In genomic region chr5:137310051-137310730, GRCh38 we compare ENCODE assay signal across 12 cellular contexts.
A peak's percentile ranks its signal among the peaks of the same experiment; 100 is the strongest.
DNase-seq lines count a peak whose midpoint lies in the region; ATAC-seq, FAIRE-seq and TF ChIP-seq lines count a peak whose summit lies in the region.
"Had no signal": no experiment of that assay in that cellular context is flagged by ENCODE, and none has a peak within 500 bp of the region (broad histone marks: within the 10 kb centered on the region; RNA-seq: fewer than 3 reads in every experiment).

No MANE protein-coding gene starts in this region.

- intact Hi-C loops in Caco-2 (cut with micrococcal nuclease; ENCODE audit: unreplicated experiment): no loop called here
- intact Hi-C loops in body of pancreas (cut with DNase I): no loop called here

- CTCF ChIA-PET in Caco-2 (lab: Charles Lee): no interaction called here

- BruUV-seq in Caco-2 (replicated peaks; lab: Mats Ljungman, UMichigan): no TSS peak

- H3K27ac Mint-ChIP-seq in Caco-2 (ENCODE audit: unreplicated experiment): no peak overlapping the region
- H3K27ac Mint-ChIP-seq: T-helper 17 cell had no signal

- no peak overlapping the region for H3K4me3 Mint-ChIP-seq in Caco-2 (ENCODE audit: unreplicated experiment)
- H3K4me3 Mint-ChIP-seq: T-helper 17 cell had no signal

- no peaks in the 10 kb centered on the region for H3K36me3 ChIP-seq in Caco-2 (ENCODE audit: control insufficient read depth, insufficient read depth, low read length)
- no peaks in the 10 kb centered on the region for H3K36me3 ChIP-seq in body of pancreas (replicated peaks in 1 of 2; ENCODE audit: insufficient read depth in 1 of 2, low read depth in 2 of 2)

- H3K4me1 ChIP-seq in Caco-2 (no peaks in the 10 kb centered on the region), body of pancreas (peaks cover 14% of the 10 kb centered on the region)

- H3K4me1 Mint-ChIP-seq in Caco-2 (ENCODE audit: low read depth, unreplicated experiment): no peaks in the 10 kb centered on the region
- H3K4me1 Mint-ChIP-seq: T-helper 17 cell had no signal

- no peaks in the 10 kb centered on the region for H3K9me3 Mint-ChIP-seq in Caco-2 (ENCODE audit: unreplicated experiment)

- no peak overlapping the region for H3K27ac ChIP-seq in body of pancreas

- TF ChIP-seq CTCF in astrocyte of the spinal cord (IDR thresholded peaks at IDR 0.05; ENCODE audit: low read depth, low read length) (no peak), Caco-2 (IDR thresholded peaks at IDR 0.05; ENCODE audit: insufficient read depth in 1 of 2, low read depth in 1 of 2, low read length in 1 of 2, severe bottlenecking in 1 of 2, unreplicated experiment in 1 of 2) (no peak), body of pancreas (IDR thresholded peaks at IDR 0.05) (no peak)

- WGBS in body of pancreas, 2 donors: 75 to 89% methylated on average over 5 of the region's 5 CpGs

- TF ChIP-seq POLR2A in body of pancreas (IDR thresholded peaks at IDR 0.05): no peak

- no peaks in the 10 kb centered on the region for H3K36me3 Mint-ChIP-seq in Caco-2 (ENCODE audit: insufficient read depth, unreplicated experiment)

- H3K9me3 ChIP-seq in Caco-2: no peaks in the 10 kb centered on the region
- no peaks in the 10 kb centered on the region for H3K9me3 ChIP-seq in body of pancreas

- H3K27me3 ChIP-seq in Caco-2 (replicated peaks; ENCODE audit: control insufficient read depth, insufficient read depth, low read length) (no peaks in the 10 kb centered on the region), body of pancreas (no peaks in the 10 kb centered on the region)

- FAIRE-seq in HTR-8/SVneo (lab: Jason Lieb, UNC): peak; percentile 83
- FAIRE-seq: HepG2 had no signal

- no peak overlapping the region for H3K4me3 ChIP-seq in astrocyte of the spinal cord (ENCODE audit: low read depth, low read length)
- no peak overlapping the region for H3K4me3 ChIP-seq in Caco-2 (ENCODE audit: low read depth, low read length)
- no peak overlapping the region for H3K4me3 ChIP-seq in body of pancreas

- DNase-seq in AG08396 (ENCODE audit: low spot score) (peak; percentile 82), HTR-8/SVneo (ENCODE audit: insufficient read length, low spot score) (peak; percentile 74), astrocyte of the spinal cord (ENCODE audit: low read depth, low spot score) (peak; percentile 87), kidney tubule cell (ENCODE audit: low spot score) (peak; percentile 90), KG1 (lab: John Stamatoyannopoulos, UW) (no peak), Caco-2 (no peak), body of pancreas (no peak)
- DNase-seq: activated CD8-positive, alpha-beta memory T cell treated with anti-CD3 and anti-CD28 coated beads, Interleukin-2, amount 50 U/mL, for 48 hours; NCI-H524 treated with DMSO at 0.1 percent for 48 hours; T-helper 17 cell had no signal

- in situ Hi-C loops in astrocyte of the spinal cord (cut with HindIII; ENCODE audit: low sequenced_read_pairs): no loop called here

- peaks cover 21% of the 10 kb centered on the region for H3K27me3 Mint-ChIP-seq in Caco-2 (ENCODE audit: insufficient read depth, unreplicated experiment)

- ATAC-seq in HG03354 (IDR thresholded peaks at IDR 0.05; ENCODE audit: poor library complexity, severe bottlenecking, unreplicated experiment) (no peak), body of pancreas (no peak)
- ATAC-seq: HepG2, T-helper 17 cell had no signal

- POLR2A ChIA-PET in Caco-2 (lab: Charles Lee): no interaction called here

Comparison
In these comparisons a context has a peak if more than half of its experiments do, and no peak if none do; other contexts are left out.
1. DNase-seq: peak in AG08396 (single experiment), HTR-8/SVneo (single experiment), astrocyte of the spinal cord (single experiment) and kidney tubule cell (single experiment); none in KG1 (single experiment), Caco-2 (0 of 2) and body of pancreas (0 of 4).